In genomic region chr15:33207646-33208045, GRCh38 we compare ENCODE assay signal across 7 cellular contexts. TPM values are rescaled to one million over a fixed set of nuclear protein-coding genes. Genes with fewer than 3 reads are reported as not detected.
"Had no signal": no experiment of that assay in that cellular context is flagged by ENCODE, and none has a peak within 500 bp of the region (broad histone marks: within the 10 kb centered on the region; RNA-seq: fewer than 3 reads in every experiment).

No MANE protein-coding gene starts in this region.

- H3K4me3 ChIP-seq: K562 had no signal

- ATAC-seq: HepG2, K562 had no signal

- DNase-seq: IMR-90, KBM-7, KG1 had no signal

- H3K27ac ChIP-seq: HL-60 had no signal

RNA-seq across cellular contexts. Expression of gene FMN1, which starts 13.1 kb away (rescaled TPM):
- polyA plus RNA-seq: IgD-negative memory B cell had no signal
